9 cellular contexts compared by ENCODE assay signal in genomic region chr16:709651-710499, GRCh38. TPM values are rescaled to one million over a fixed set of nuclear protein-coding genes. Genes with fewer than 3 reads are reported as not detected.
DNase-seq lines count a peak whose midpoint lies in the region; ATAC-seq and TF ChIP-seq lines count a peak whose summit lies in the region.
"Had no signal": no experiment of that assay in that cellular context is flagged by ENCODE, and none has a peak within 500 bp of the region (broad histone marks: within the 10 kb centered on the region; RNA-seq: fewer than 3 reads in every experiment).

No MANE protein-coding gene starts in this region.

- ATAC-seq in GM21576 (IDR thresholded peaks at IDR 0.05; ENCODE audit: unreplicated experiment) (no peak), GM21528 (IDR thresholded peaks at IDR 0.05; ENCODE audit: low FRiP score, unreplicated experiment) (no peak)

- no peak overlapping the region for H3K4me3 ChIP-seq in fibroblast of the aortic adventitia (ENCODE audit: low read depth, low read length)

- peak; percentile 71 for DNase-seq in HCEC 1CT
- peak; percentile 20 for DNase-seq in NCI-H82 treated with DMSO at 0.1 percent for 48 hours (lab: John Stamatoyannopoulos, UW; ENCODE audit: unreplicated experiment)
- peak; percentile 82 for DNase-seq in fibroblast of the aortic adventitia (ENCODE audit: low read depth)
- DNase-seq in cortex of kidney (lab: John Stamatoyannopoulos, UW) = no peak
- DNase-seq in stimulated activated CD4-positive, alpha-beta T cell treated with anti-CD3 and anti-CD28 coated beads, Interleukin-2, amount 100 ng/mL, for 48 hours = no peak

- H3K27ac ChIP-seq in 22Rv1 = 0 out of 2 replicates have a peak overlapping the region, but pooled peaks have one; percentile 23
- H3K27ac ChIP-seq: parathyroid adenoma had no signal

- TF ChIP-seq CTCF in 22Rv1 (IDR thresholded peaks at IDR 0.05) (no peak), fibroblast of the aortic adventitia (IDR thresholded peaks at IDR 0.05; ENCODE audit: insufficient read depth, low read length) (peak; percentile 8)

RNA-seq across cellular contexts. Expression of gene FBXL16, which starts 4.3 kb away (rescaled TPM):
- total RNA-seq in fibroblast of the aortic adventitia (ENCODE audit: low replicate concordance) = under 0.01 TPM in 1 of 2 replicates, not detected in the other

RNA-seq across cellular contexts. Expression of gene METRN, which starts 5.0 kb away (rescaled TPM):
- 30.7 and 38.8 TPM in 2 replicates for total RNA-seq in fibroblast of the aortic adventitia (ENCODE audit: low replicate concordance)

RNA-seq across cellular contexts. Expression of gene ANTKMT, which starts 11.1 kb away (rescaled TPM):
- 21.8 and 70.1 TPM in 2 replicates for total RNA-seq in fibroblast of the aortic adventitia (ENCODE audit: low replicate concordance)

RNA-seq across cellular contexts. Expression of gene CCDC78, which starts 16.4 kb away (rescaled TPM):
- total RNA-seq in fibroblast of the aortic adventitia (ENCODE audit: low replicate concordance) = 1.1 and 1.8 TPM in 2 replicates

RNA-seq across cellular contexts. Expression of gene HAGHL, which starts 17.0 kb away (rescaled TPM):
- total RNA-seq in fibroblast of the aortic adventitia (ENCODE audit: low replicate concordance) = 10.6 and 21.1 TPM in 2 replicates

Comparison
In these comparisons a context has a peak if more than half of its experiments do, and no peak if none do; other contexts are left out.
1. DNase-seq: peak in HCEC 1CT (single experiment), NCI-H82 treated with DMSO at 0.1 percent for 48 hours (single experiment) and fibroblast of the aortic adventitia (single experiment); none in cortex of kidney (single experiment) and stimulated activated CD4-positive, alpha-beta T cell treated with anti-CD3 and anti-CD28 coated beads, Interleukin-2, amount 100 ng/mL, for 48 hours (0 of 2).